8 cellular contexts compared by ENCODE assay signal in the genomic region with DNA sequence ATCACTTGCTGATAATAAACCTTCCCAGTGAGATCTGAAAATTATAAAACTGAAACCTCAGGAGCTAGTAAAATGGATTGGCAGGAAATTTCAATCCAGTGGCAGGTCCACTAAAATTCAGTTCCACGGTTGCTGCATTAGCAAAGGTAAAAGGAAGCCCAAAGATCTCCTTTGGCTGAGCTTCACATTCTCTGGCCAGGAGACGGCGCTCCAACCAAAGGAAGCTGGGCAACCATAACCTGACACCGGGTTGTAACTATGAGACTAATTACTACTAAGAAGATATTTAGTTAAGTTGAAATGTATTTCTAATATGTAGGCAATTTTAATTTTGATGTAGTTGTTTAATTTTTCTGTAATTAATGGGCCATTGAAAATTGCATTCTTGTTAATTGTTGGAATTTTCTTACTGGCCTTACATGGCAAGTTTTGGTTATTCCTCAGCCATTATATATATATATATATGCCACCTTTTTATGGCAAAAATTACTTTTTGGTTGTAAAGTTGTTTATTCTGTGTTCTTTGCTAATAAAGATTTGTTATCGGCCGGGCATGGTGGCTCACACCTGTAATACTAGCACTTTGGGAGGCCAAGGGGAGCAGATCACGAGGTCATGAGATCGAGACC.
DNase-seq lines count a peak whose midpoint lies in the region; ATAC-seq lines count a peak whose summit lies in the region.

No MANE protein-coding gene starts in this region.

- DNase-seq in NCI-H524 (lab: John Stamatoyannopoulos, UW) (peak; percentile 1 to 31), NCI-H524 treated with DMSO at 0.1 percent for 48 hours (lab: John Stamatoyannopoulos, UW) (no peak), NCI-H1092 (lab: John Stamatoyannopoulos, UW) (peak; percentile 31), fibroblast of peridontal ligament (ENCODE audit: extremely low read depth) (peak; percentile 17), epidermal melanocyte (ENCODE audit: insufficient read length, low spot score) (no peak)
- peak; percentile 40 to 46 for DNase-seq in activated CD4-positive, alpha-beta T cell treated with anti-CD3 and anti-CD28 coated beads, Interleukin-2, amount 50 U/mL, for 4 hours
- peak; percentile 38 for DNase-seq in stimulated activated CD4-positive, alpha-beta T cell treated with anti-CD3 and anti-CD28 coated beads, Interleukin-12 subunit alpha, Interleukin-12 subunit beta, amount 100 ng/mL, for 4 hours

- ATAC-seq in HG03097 (IDR thresholded peaks at IDR 0.05; ENCODE audit: low FRiP score, unreplicated experiment): no peak

Comparison
In these comparisons a context has a peak if more than half of its experiments do, and no peak if none do; other contexts are left out.
1. DNase-seq: peak in NCI-H524 (2 of 2), NCI-H1092 (single experiment), activated CD4-positive, alpha-beta T cell treated with anti-CD3 and anti-CD28 coated beads, Interleukin-2, amount 50 U/mL, for 4 hours (2 of 2), fibroblast of peridontal ligament (single experiment) and stimulated activated CD4-positive, alpha-beta T cell treated with anti-CD3 and anti-CD28 coated beads, Interleukin-12 subunit alpha, Interleukin-12 subunit beta, amount 100 ng/mL, for 4 hours (single experiment); none in NCI-H524 treated with DMSO at 0.1 percent for 48 hours (single experiment) and epidermal melanocyte (single experiment).